In genomic region chr11:12275818-12276217, GRCh38 we compare ENCODE assay signal across 17 cellular contexts.
DNase-seq lines count a peak whose midpoint lies in the region; ATAC-seq, FAIRE-seq and TF ChIP-seq lines count a peak whose summit lies in the region.
"Had no signal": no experiment of that assay in that cellular context is flagged by ENCODE, and none has a peak within 500 bp of the region (broad histone marks: within the 10 kb centered on the region; RNA-seq: fewer than 3 reads in every experiment).

No MANE protein-coding gene starts in this region.

- no TSS peak for BruUV-seq in IMR-90 (replicated peaks; lab: Mats Ljungman, UMichigan)

- H3K4me1 Mint-ChIP-seq in glutamatergic neuron (ENCODE audit: low read depth, unreplicated experiment), result peaks cover 3% of the 10 kb centered on the region
- H3K4me1 Mint-ChIP-seq: CD14-positive monocyte had no signal

- H4K8ac ChIP-seq in IMR-90 (ENCODE audit: low read depth in 2 of 2, low read length in 2 of 2), result no peak overlapping the region

- no peak for ATAC-seq in IMR-90 (ENCODE audit: low read depth)

- H2AK5ac ChIP-seq in IMR-90 (ENCODE audit: low read depth, low read length), result peak overlapping the region; percentile 61

- 0 out of 3 replicates have a peak overlapping the region, but pooled peaks have one; percentile 97 for H2BK15ac ChIP-seq in IMR-90 (ENCODE audit: low read depth, low read length)

- no peak overlapping the region for H3K18ac ChIP-seq in IMR-90 (ENCODE audit: low read depth, low read length)

- H3K14ac ChIP-seq in IMR-90 (replicated peaks; ENCODE audit: low read depth, low read length), result no peak overlapping the region

- H3K9ac ChIP-seq in IMR-90 (ENCODE audit: low read depth, low read length), result no peak overlapping the region
- no peak overlapping the region for H3K9ac ChIP-seq in kidney (ENCODE audit: low read length in 2 of 2)

- TF ChIP-seq RAD21 in IMR-90 (IDR thresholded peaks at IDR 0.05; ENCODE audit: low read length), result no peak

- TF ChIP-seq POLR2A in IMR-90 (IDR thresholded peaks at IDR 0.05; ENCODE audit: low read depth, low read length), result no peak
- no peak for TF ChIP-seq POLR2A in suprapubic skin (IDR thresholded peaks at IDR 0.05)

- H3K4me3 ChIP-seq in IMR-90 (ENCODE audit: insufficient read depth, low read depth, low read length), result no peak overlapping the region
- no peak overlapping the region for H3K4me3 ChIP-seq in kidney (ENCODE audit: low read length in 2 of 2)
- H3K4me3 ChIP-seq in suprapubic skin, result no peak overlapping the region
- H3K4me3 ChIP-seq: MG63 had no signal

- 0% methylated on average over 1 of the region's 9 CpGs; no CpG with 5 or more reads in 1 of the 2 experiments for WGBS in IMR-90 (ENCODE audit: extremely low coverage in 2 of 2, insufficient read length in 1 of 2), 2 experiments
- 94% methylated on average over 7 of the region's 9 CpGs for WGBS in suprapubic skin

- H3K27me3 ChIP-seq in IMR-90 (ENCODE audit: control insufficient read depth, insufficient read depth, low read length) (no peaks in the 10 kb centered on the region), suprapubic skin (no peaks in the 10 kb centered on the region)
- H3K27me3 ChIP-seq: MG63 had no signal

- no peak overlapping the region for H3K27ac ChIP-seq in IMR-90 (ENCODE audit: insufficient read depth, low read length)
- no peak overlapping the region for H3K27ac ChIP-seq in kidney (ENCODE audit: low read depth in 2 of 2, low read length in 2 of 2)
- no peak overlapping the region for H3K27ac ChIP-seq in suprapubic skin

- dilution Hi-C loops in IMR-90 (cut with HindIII; ENCODE audit: low sequenced_read_pairs, unreplicated experiment), result no loop called here

- POLR2A ChIA-PET in IMR-90 (lab: Charles Lee; ENCODE audit: unreplicated experiment), result no interaction called here

- no peak for FAIRE-seq in kidney (lab: Jason Lieb, UNC)

- H2AFZ ChIP-seq in IMR-90 (replicated peaks; ENCODE audit: low read length, poor library complexity), result peak overlapping the region; percentile 46

- H3K4ac ChIP-seq in IMR-90 (ENCODE audit: low read depth, low read length), result peak overlapping the region; percentile 99

- no peaks in the 10 kb centered on the region for H3K36me3 Mint-ChIP-seq in glutamatergic neuron (ENCODE audit: unreplicated experiment)

- H2BK120ac ChIP-seq in IMR-90 (ENCODE audit: low read depth, low read length), result peak overlapping the region; percentile 94

- H3K9me1 ChIP-seq in IMR-90 (ENCODE audit: insufficient read depth, low read length), result peaks cover 50% of the 10 kb centered on the region

- H3K79me1 ChIP-seq in IMR-90 (ENCODE audit: low read depth in 1 of 2, low read length in 2 of 2), result peaks cover 0 to 29% of the 10 kb centered on the region in 2 experiments; a peak in 2 of 4 replicates

- peaks cover 6% of the 10 kb centered on the region for H3K27me3 Mint-ChIP-seq in glutamatergic neuron (ENCODE audit: unreplicated experiment)

- peaks cover 4% of the 10 kb centered on the region for H3K9me3 Mint-ChIP-seq in glutamatergic neuron (ENCODE audit: unreplicated experiment)
- H3K9me3 Mint-ChIP-seq: CD14-positive monocyte had no signal

- no peak overlapping the region for H3K27ac Mint-ChIP-seq in glutamatergic neuron (ENCODE audit: unreplicated experiment)
- H3K27ac Mint-ChIP-seq: CD14-positive monocyte had no signal

- no peak overlapping the region for H2AK9ac ChIP-seq in IMR-90 (replicated peaks; ENCODE audit: low read depth, low read length, poor library complexity)

- CTCF ChIA-PET in IMR-90 (lab: Yijun Ruan, JAX), result no interaction called here

- no peak overlapping the region for H3K4me2 ChIP-seq in IMR-90 (ENCODE audit: low read depth, low read length)

- H4K5ac ChIP-seq in IMR-90 (ENCODE audit: low read depth, low read length), result no peak overlapping the region

- no peak overlapping the region for H3K56ac ChIP-seq in IMR-90 (ENCODE audit: extremely low read depth, insufficient read depth, low read length)

- no peak overlapping the region for H3K23ac ChIP-seq in IMR-90 (ENCODE audit: low read depth, low read length)

- peaks cover 12% of the 10 kb centered on the region for H3K4me1 ChIP-seq in IMR-90 (ENCODE audit: control insufficient read depth, insufficient read depth, low read length)
- H3K4me1 ChIP-seq in kidney (ENCODE audit: control insufficient read depth in 1 of 2, insufficient read depth in 1 of 2, low read depth in 1 of 2, low read length in 2 of 2), result no peaks in the 10 kb centered on the region
- no peaks in the 10 kb centered on the region for H3K4me1 ChIP-seq in suprapubic skin

- H3K9me3 ChIP-seq in IMR-90 (ENCODE audit: control insufficient read depth, insufficient read depth, low read length), result no peaks in the 10 kb centered on the region
- no peaks in the 10 kb centered on the region for H3K9me3 ChIP-seq in kidney (ENCODE audit: control insufficient read depth in 1 of 2, low read length in 2 of 2)
- no peaks in the 10 kb centered on the region for H3K9me3 ChIP-seq in suprapubic skin
- H3K9me3 ChIP-seq: MG63 had no signal

- peak; percentile 39 for DNase-seq in activated effector memory CD4-positive, alpha-beta T cell treated with anti-CD3 and anti-CD28 coated beads, Interleukin-2, amount 50 U/mL, for 16 hours
- DNase-seq in activated effector memory CD4-positive, alpha-beta T cell treated with Interleukin-2 at 50 U/mL for 16 hours, result no peak
- DNase-seq in IMR-90 (no peak), kidney (peak; percentile 71), suprapubic skin (ENCODE audit: low spot score in 2 of 2) (peak; percentile 52 to 72), NCI-H2107 (lab: John Stamatoyannopoulos, UW) (no peak), glutamatergic neuron (no peak)
- DNase-seq: EL; H7; Karpas-422; MG63; NCI-H1092; NCI-H1694 treated with DMSO at 0.1 percent for 48 hours; NCI-H226; NK-92 treated with Interleukin-12 subunit alpha and Interleukin-12 subunit beta, amount 100 ng/mL, for 24 hours; SHP77 treated with DMSO at 0.1 percent for 48 hours had no signal

- H3K36me3 ChIP-seq in IMR-90 (ENCODE audit: control insufficient read depth, insufficient read depth, low read length) (no peaks in the 10 kb centered on the region), kidney (ENCODE audit: control insufficient read depth in 1 of 2, insufficient read depth in 2 of 2, low read length in 2 of 2) (no peaks in the 10 kb centered on the region), suprapubic skin (peaks cover 14% of the 10 kb centered on the region)
- H3K36me3 ChIP-seq: MG63 had no signal

- 0 out of 2 replicates have a peak overlapping the region, but pooled peaks have one; percentile 12 for H4K91ac ChIP-seq in IMR-90 (ENCODE audit: insufficient read depth, low read depth, low read length)

- TF ChIP-seq EP300 in suprapubic skin (IDR thresholded peaks at IDR 0.05), result no peak

- H2BK5ac ChIP-seq in IMR-90 (ENCODE audit: low read depth, low read length, poor library complexity, severe bottlenecking), result no peak overlapping the region

- no peaks in the 10 kb centered on the region for H4K20me1 ChIP-seq in IMR-90 (ENCODE audit: insufficient read depth, low read length)

- 0 out of 2 replicates have a peak overlapping the region, but pooled peaks have one; percentile 18 for H2BK20ac ChIP-seq in IMR-90 (ENCODE audit: low read depth, low read length)

- TF ChIP-seq CTCF in IMR-90 (conservative IDR thresholded peaks at IDR 0.05; ENCODE audit: low read depth, low read length) (no peak), kidney (IDR thresholded peaks at IDR 0.05; ENCODE audit: borderline replicate concordance, extremely low read depth, insufficient read depth) (no peak), suprapubic skin (IDR thresholded peaks at IDR 0.05) (no peak), glutamatergic neuron (IDR thresholded peaks at IDR 0.05; ENCODE audit: partially characterized antibody, unreplicated experiment) (no peak)

- H3K4me3 Mint-ChIP-seq in glutamatergic neuron (ENCODE audit: unreplicated experiment), result no peak overlapping the region
- H3K4me3 Mint-ChIP-seq: CD14-positive monocyte had no signal

- intact Hi-C loops in IMR-90 (cut with micrococcal nuclease) (no loop called here), kidney (cut with DNase I) (loop anchor here (10.0 kb wide), 1 partner anchor 351 kb away; no protein-coding TSS in a partner anchor)

- in situ Hi-C loops in IMR-90 (cut with MboI; ENCODE audit: low sequenced_read_pairs), result loop anchor here (25.0 kb wide), 1 partner anchor 1239 kb away; no protein-coding TSS in a partner anchor

TF ChIP-seq in IMR-90, 13 proteins besides CTCF, POLR2A, EP300 and RAD21:
- TF ChIP-seq MAFK (IDR thresholded peaks at IDR 0.05; ENCODE audit: low read depth, low read length) (no peak), CHD1 (IDR thresholded peaks at IDR 0.05; ENCODE audit: low read depth, low read length) (no peak), USF2 (IDR thresholded peaks at IDR 0.05; ENCODE audit: low read depth, low read length) (no peak), CEBPB (IDR thresholded peaks at IDR 0.05; ENCODE audit: low read depth, low read length) (no peak)

Comparison
In these comparisons a context has a peak if more than half of its experiments do, and no peak if none do; other contexts are left out.
1. DNase-seq: peak in activated effector memory CD4-positive, alpha-beta T cell treated with anti-CD3 and anti-CD28 coated beads, Interleukin-2, amount 50 U/mL, for 16 hours (single experiment), kidney (single experiment) and suprapubic skin (2 of 2); none in activated effector memory CD4-positive, alpha-beta T cell treated with Interleukin-2 at 50 U/mL for 16 hours (single experiment), IMR-90 (single experiment), NCI-H2107 (single experiment) and glutamatergic neuron (single experiment).